In genomic region chr3:36957862-36958686, GRCh38 we compare ENCODE assay signal across 1 cellular context.
TF ChIP-seq lines count a peak whose summit lies in the region.

No MANE protein-coding gene starts in this region.

TF ChIP-seq in K562, 482 proteins besides CTCF, POLR2A, EP300 and RAD21 (continued from another document and continues in another):
- peak; percentile 46 to 68; a peak in 3 of 4 replicates for TF ChIP-seq MLLT1 (IDR thresholded peaks at IDR 0.05)
- peak; percentile 52 for TF ChIP-seq TAF1 (IDR thresholded peaks at IDR 0.05; ENCODE audit: control insufficient read depth, extremely low read depth, insufficient read depth, low read length, severe bottlenecking)
- peak; percentile 86 for TF ChIP-seq ZNF395 (CRISPR knock-in tag; IDR thresholded peaks at IDR 0.05)
- peak; percentile 61; the same call in 1 of the 2 replicates for TF ChIP-seq TOE1 (IDR thresholded peaks at IDR 0.05; ENCODE audit: borderline replicate concordance)
- TF ChIP-seq TOE1 (CRISPR knock-in tag; IDR thresholded peaks at IDR 0.05; ENCODE audit: borderline replicate concordance, low read depth): no peak
- peak; percentile 8; the same call in 1 of the 2 replicates for TF ChIP-seq FOXP1 (CRISPR knock-in tag; IDR thresholded peaks at IDR 0.05)
- peak; percentile 95 for TF ChIP-seq LEF1 (IDR thresholded peaks at IDR 0.05)
- peak; percentile 93 for TF ChIP-seq MTA3 (IDR thresholded peaks at IDR 0.05; ENCODE audit: borderline replicate concordance)
- TF ChIP-seq TAL1 (IDR thresholded peaks at IDR 0.05): peak; percentile 97
- peak; percentile 82 to 97; a peak in 3 of 4 replicates for TF ChIP-seq HDAC1 (IDR thresholded peaks at IDR 0.05)
- peak; percentile 70 for TF ChIP-seq NFRKB (IDR thresholded peaks at IDR 0.05; ENCODE audit: low read depth)
- TF ChIP-seq L3MBTL2 (IDR thresholded peaks at IDR 0.05): no peak; the same call in 1 of the 2 replicates
- peak; percentile 88 for TF ChIP-seq SMARCA5 (IDR thresholded peaks at IDR 0.05)
- peak; percentile 79 for TF ChIP-seq HES1 (IDR thresholded peaks at IDR 0.05; ENCODE audit: low read depth)
- TF ChIP-seq ZNF134 (CRISPR knock-in tag; conservative IDR thresholded peaks at IDR 0.05): no peak
- TF ChIP-seq FOXK2 (conservative IDR thresholded peaks at IDR 0.05 in 1 of 2, IDR thresholded peaks at IDR 0.05 in 1 of 2; ENCODE audit: low read depth in 2 of 2): peak; percentile 78 to 85
- TF ChIP-seq TFE3 (CRISPR knock-in tag; IDR thresholded peaks at IDR 0.05): no peak
- peak; percentile 90 for TF ChIP-seq ZBTB9 (CRISPR knock-in tag; IDR thresholded peaks at IDR 0.05)
- 0 out of 4 replicates have a peak, but pooled peaks of 1 of the 2 experiments have one; percentile 51 for TF ChIP-seq SRF (CRISPR knock-in tag; IDR thresholded peaks at IDR 0.05)
- peak; percentile 67; the same call in 1 of the 2 replicates for TF ChIP-seq KHSRP (IDR thresholded peaks at IDR 0.05)
- no peak for TF ChIP-seq ZNF217 (CRISPR knock-in tag; IDR thresholded peaks at IDR 0.05)
- TF ChIP-seq EHMT2 (IDR thresholded peaks at IDR 0.05): peak; percentile 79
- TF ChIP-seq PHB (CRISPR knock-in tag; IDR thresholded peaks at IDR 0.05): no peak
- TF ChIP-seq NBN (IDR thresholded peaks at IDR 0.05; ENCODE audit: low read depth): 0 out of 2 replicates have a peak, but pooled peaks have one; percentile 39
- peak; percentile 88 for TF ChIP-seq HMBOX1 (IDR thresholded peaks at IDR 0.05)
- TF ChIP-seq CTBP1 (IDR thresholded peaks at IDR 0.05; ENCODE audit: borderline replicate concordance): peak; percentile 99
- TF ChIP-seq ZNF707 (CRISPR knock-in tag; conservative IDR thresholded peaks at IDR 0.05): no peak
- peak; percentile 100 for TF ChIP-seq ARID3A (IDR thresholded peaks at IDR 0.05; ENCODE audit: borderline replicate concordance, low read depth, low read length)
- no peak for TF ChIP-seq BRCA1 (IDR thresholded peaks at IDR 0.05)
- no peak for TF ChIP-seq BRCA1 (CRISPR knock-in tag; IDR thresholded peaks at IDR 0.05)
- no peak for TF ChIP-seq ZNF384 (IDR thresholded peaks at IDR 0.05; ENCODE audit: low read depth, low read length)
- TF ChIP-seq PCBP2 (IDR thresholded peaks at IDR 0.05; ENCODE audit: low read depth, low read length, poor library complexity, severe bottlenecking): no peak
- peak; percentile 60; the same call in 1 of the 2 replicates for TF ChIP-seq MEF2A (IDR thresholded peaks at IDR 0.05; ENCODE audit: control insufficient read depth, low read depth, low read length)
- peak in 1 of 2 experiments; percentile 84; a peak in 2 of 4 replicates for TF ChIP-seq TEAD1 (CRISPR knock-in tag; IDR thresholded peaks at IDR 0.05)
- no peak for TF ChIP-seq MXD1 (CRISPR knock-in tag; IDR thresholded peaks at IDR 0.05; ENCODE audit: borderline replicate concordance, poor library complexity, severe bottlenecking)
- peak; percentile 22; the same call in 1 of the 2 replicates for TF ChIP-seq ZC3H8 (IDR thresholded peaks at IDR 0.05)
- peak; percentile 94 for TF ChIP-seq NFIC (IDR thresholded peaks at IDR 0.05)
- TF ChIP-seq DMBX1 (CRISPR knock-in tag; IDR thresholded peaks at IDR 0.05; ENCODE audit: borderline replicate concordance): peak; percentile 82; the same call in 1 of the 2 replicates
- TF ChIP-seq MYC (IDR thresholded peaks at IDR 0.05; ENCODE audit: low read depth, low read length): peak; percentile 49
- TF ChIP-seq MYC (CRISPR knock-in tag; IDR thresholded peaks at IDR 0.05; ENCODE audit: borderline replicate concordance, low read depth): no peak
- peak; percentile 69; the same call in 1 of the 2 replicates for TF ChIP-seq ZBED1 (IDR thresholded peaks at IDR 0.05)
- TF ChIP-seq SIN3A (IDR thresholded peaks at IDR 0.05; ENCODE audit: borderline replicate concordance in 2 of 2, control insufficient read depth in 1 of 2, low read depth in 2 of 2, low read length in 2 of 2): no peak
- peak; percentile 97 for TF ChIP-seq MTA2 (IDR thresholded peaks at IDR 0.05; ENCODE audit: low read depth)
- peak; percentile 94 for TF ChIP-seq NCOA1 (IDR thresholded peaks at IDR 0.05; ENCODE audit: low read depth)
- peak; percentile 59; the same call in 1 of the 2 replicates for TF ChIP-seq EP400 (IDR thresholded peaks at IDR 0.05)
- TF ChIP-seq E2F8 (IDR thresholded peaks at IDR 0.05; ENCODE audit: low read depth, partially characterized antibody): peak; percentile 49
- TF ChIP-seq GATAD2B (IDR thresholded peaks at IDR 0.05; ENCODE audit: borderline replicate concordance): peak; percentile 95
- no peak for TF ChIP-seq ETS2 (tag; IDR thresholded peaks at IDR 0.05; ENCODE audit: borderline replicate concordance, poor library complexity, severe bottlenecking)
- 0 out of 2 replicates have a peak, but pooled peaks have one; percentile 59 for TF ChIP-seq HBP1 (CRISPR knock-in tag; IDR thresholded peaks at IDR 0.05)
- TF ChIP-seq MECOM (CRISPR knock-in tag; IDR thresholded peaks at IDR 0.05): peak; percentile 95
- no peak for TF ChIP-seq DNMT1 (IDR thresholded peaks at IDR 0.05)
- TF ChIP-seq ZBTB17 (CRISPR knock-in tag; IDR thresholded peaks at IDR 0.05): 0 out of 2 replicates have a peak, but pooled peaks have one; percentile 54
- peak; percentile 100 for TF ChIP-seq SMARCA4 (IDR thresholded peaks at IDR 0.05)
- TF ChIP-seq HNRNPUL1 (IDR thresholded peaks at IDR 0.05; ENCODE audit: low read length): no peak
- TF ChIP-seq SMAD4 (CRISPR knock-in tag; conservative IDR thresholded peaks at IDR 0.05): peak; percentile 81
- TF ChIP-seq DDX20 (tag; IDR thresholded peaks at IDR 0.05; ENCODE audit: low read depth): no peak
- TF ChIP-seq HDAC2 (IDR thresholded peaks at IDR 0.05): peak; percentile 98
- TF ChIP-seq KAT8 (IDR thresholded peaks at IDR 0.05; ENCODE audit: low read depth): peak; percentile 63; the same call in 1 of the 2 replicates
